ENCODE assay signal across 8 cellular contexts in the genomic region with DNA sequence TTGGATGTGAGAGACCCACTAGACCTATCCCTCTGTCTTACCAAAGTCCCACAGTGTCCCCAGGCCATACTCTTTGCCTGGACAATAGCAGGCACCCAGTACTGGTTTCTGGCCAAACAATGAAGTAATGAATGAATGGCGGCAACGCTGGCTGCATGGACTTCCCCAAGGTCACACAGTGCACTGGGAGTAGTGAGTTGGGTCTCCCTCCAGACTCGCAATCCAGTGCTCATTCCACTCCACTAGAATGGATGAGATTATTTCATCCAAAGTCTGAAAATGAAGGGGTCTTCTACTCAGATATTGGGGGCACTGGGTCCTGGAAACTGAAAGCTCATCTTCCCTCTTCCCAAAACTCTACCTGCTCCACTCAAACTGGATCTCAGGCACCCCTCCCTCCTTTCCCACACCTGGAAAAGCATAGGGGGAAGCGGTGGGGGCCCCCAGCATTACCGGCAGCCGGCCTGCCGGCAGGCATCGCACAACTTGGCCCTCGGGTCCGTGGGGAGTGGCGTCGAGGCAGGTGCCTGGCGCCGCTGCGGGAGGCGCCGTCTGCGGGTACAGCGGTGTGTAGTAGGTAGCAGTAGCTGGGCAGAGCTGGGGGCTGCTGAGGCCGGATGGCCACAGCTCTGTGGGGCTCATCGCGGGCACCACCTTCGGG. TPM values are rescaled to one million over a fixed set of nuclear protein-coding genes. Genes with fewer than 3 reads are reported as not detected.
DNase-seq lines count a peak whose midpoint lies in the region; ATAC-seq and TF ChIP-seq lines count a peak whose summit lies in the region.

No MANE protein-coding gene starts in this region.

- peak overlapping the region; percentile 98 for H3K4me3 Mint-ChIP-seq in activated CD4-positive, alpha-beta T cell treated with anti-CD3 and anti-CD28 coated beads, Interleukin-2, amount 10 ng/mL, durations not matched to agents 7 days and 5 days
- no peak overlapping the region for H3K4me3 Mint-ChIP-seq in endothelial cell (ENCODE audit: unreplicated experiment)

- DNase-seq in activated CD4-positive, alpha-beta T cell treated with anti-CD3 and anti-CD28 coated beads, Interleukin-2, amount 10 ng/mL, durations not matched to agents 7 days and 5 days, result peak; percentile 45
- no peak for DNase-seq in activated CD4-positive, alpha-beta T cell treated with anti-CD3 and anti-CD28 coated beads for 1 hour
- peak in 1 of 3 donors; percentile 71 for DNase-seq in Peyer's patch
- no peak for DNase-seq in epithelial cell of proximal tubule (ENCODE audit: low read depth)
- DNase-seq in NCI-H1930 (lab: John Stamatoyannopoulos, UW), result no peak
- no peak for DNase-seq in endothelial cell (ENCODE audit: low spot score)
- DNase-seq in sciatic nerve (ENCODE audit: low spot score), result no peak

- H3K36me3 ChIP-seq in Peyer's patch, result no peaks in the 10 kb centered on the region
- H3K36me3 ChIP-seq in rectal smooth muscle tissue (ENCODE audit: control insufficient read depth, insufficient read depth, low read length), result no peaks in the 10 kb centered on the region

- peak in 1 of 2 donors; percentile 4 for TF ChIP-seq POLR2A in Peyer's patch (IDR thresholded peaks at IDR 0.05)

- H3K27me3 ChIP-seq in Peyer's patch, result no peaks in the 10 kb centered on the region
- peaks cover 2% of the 10 kb centered on the region for H3K27me3 ChIP-seq in rectal smooth muscle tissue (ENCODE audit: control insufficient read depth, insufficient read depth, low read length)

- H3K27ac ChIP-seq in Peyer's patch (peak overlapping the region; percentile 66 to 94 (median 82)), rectal smooth muscle tissue (ENCODE audit: low read depth, low read length) (no peak overlapping the region)

- H3K9ac ChIP-seq in rectal smooth muscle tissue (ENCODE audit: low read length), result no peak overlapping the region

- H3K4me1 ChIP-seq in Peyer's patch, result peaks cover 3 to 88% (median 56%) of the 10 kb centered on the region in 4 donors
- H3K4me1 ChIP-seq in rectal smooth muscle tissue (ENCODE audit: control insufficient read depth, insufficient read depth, low read length), result peaks cover 6% of the 10 kb centered on the region

- H3K9me3 ChIP-seq in Peyer's patch, result no peaks in the 10 kb centered on the region

- H3K27ac Mint-ChIP-seq in activated CD4-positive, alpha-beta T cell treated with anti-CD3 and anti-CD28 coated beads, Interleukin-2, amount 10 ng/mL, durations not matched to agents 7 days and 5 days, result peak overlapping the region; percentile 92
- no peak overlapping the region for H3K27ac Mint-ChIP-seq in endothelial cell (ENCODE audit: unreplicated experiment)

- CTCF ChIA-PET in activated CD4-positive, alpha-beta T cell treated with anti-CD3 and anti-CD28 coated beads, Interleukin-2, amount 10 ng/mL, durations not matched to agents 7 days and 5 days (lab: Charles Lee), result interaction anchor here (1.1 to 10.9 kb wide), 6 partner anchors 8 to 105 kb away, joined by 4 to 101 read pairs (median 7); a partner anchor contains a TSS

- H3K9me3 Mint-ChIP-seq in activated CD4-positive, alpha-beta T cell treated with anti-CD3 and anti-CD28 coated beads, Interleukin-2, amount 10 ng/mL, durations not matched to agents 7 days and 5 days, result no peaks in the 10 kb centered on the region
- H3K9me3 Mint-ChIP-seq in endothelial cell (ENCODE audit: unreplicated experiment), result no peaks in the 10 kb centered on the region

- no peak for TF ChIP-seq CTCF in Peyer's patch (IDR thresholded peaks at IDR 0.05)
- no peak for TF ChIP-seq CTCF in epithelial cell of proximal tubule (conservative IDR thresholded peaks at IDR 0.05; ENCODE audit: low read depth, low read length)
- TF ChIP-seq CTCF in endothelial cell (IDR thresholded peaks at IDR 0.05; ENCODE audit: unreplicated experiment), result no peak

- intact Hi-C loops in sciatic nerve (cut with DNase I), result no loop called here

- peaks cover 49% of the 10 kb centered on the region for H3K36me3 Mint-ChIP-seq in activated CD4-positive, alpha-beta T cell treated with anti-CD3 and anti-CD28 coated beads, Interleukin-2, amount 10 ng/mL, durations not matched to agents 7 days and 5 days (ENCODE audit: low read depth)
- H3K36me3 Mint-ChIP-seq in endothelial cell (ENCODE audit: low read depth, unreplicated experiment), result no peaks in the 10 kb centered on the region

- H3K27me3 Mint-ChIP-seq in activated CD4-positive, alpha-beta T cell treated with anti-CD3 and anti-CD28 coated beads, Interleukin-2, amount 10 ng/mL, durations not matched to agents 7 days and 5 days, result no peaks in the 10 kb centered on the region
- H3K27me3 Mint-ChIP-seq in endothelial cell (ENCODE audit: unreplicated experiment), result peaks cover 6% of the 10 kb centered on the region

- peaks cover 81% of the 10 kb centered on the region for H3K4me1 Mint-ChIP-seq in activated CD4-positive, alpha-beta T cell treated with anti-CD3 and anti-CD28 coated beads, Interleukin-2, amount 10 ng/mL, durations not matched to agents 7 days and 5 days
- H3K4me1 Mint-ChIP-seq in endothelial cell (ENCODE audit: unreplicated experiment), result peaks cover 7% of the 10 kb centered on the region

- H3K4me3 ChIP-seq in Peyer's patch, result peak overlapping the region; percentile 45 to 74 (median 61)
- H3K4me3 ChIP-seq in epithelial cell of proximal tubule (ENCODE audit: low read depth, low read length), result peak overlapping the region; percentile 68
- peak overlapping the region; percentile 72 for H3K4me3 ChIP-seq in rectal smooth muscle tissue (ENCODE audit: low read length)

- ATAC-seq in sciatic nerve, result no peak

- POLR2A ChIA-PET in activated CD4-positive, alpha-beta T cell treated with anti-CD3 and anti-CD28 coated beads, Interleukin-2, amount 10 ng/mL, durations not matched to agents 7 days and 5 days (lab: Charles Lee), result interaction anchor here (0.5 to 0.6 kb wide), 2 partner anchors 21 to 189 kb away, joined by 3 to 7 read pairs; no protein-coding TSS in a partner anchor

RNA-seq across cellular contexts. Expression of a gene that starts 0.8 kb away (rescaled TPM):
- total RNA-seq in activated CD4-positive, alpha-beta T cell treated with anti-CD3 and anti-CD28 coated beads, Interleukin-2, amount 10 ng/mL, durations not matched to agents 7 days and 5 days, result 100 to 1,000 TPM; 107 to 112 TPM
- 10 to 100 TPM in 3 of 4 donors, 1 to 10 TPM in 1; 6.8 to 16.4 (median 13.6) TPM for total RNA-seq in Peyer's patch
- 4.0 and 6.5 TPM in 2 replicates for total RNA-seq in epithelial cell of proximal tubule
- 0.69 TPM for total RNA-seq in endothelial cell (ENCODE audit: unreplicated experiment)
- total RNA-seq in sciatic nerve, result 2.1 TPM

RNA-seq across cellular contexts. Expression of a gene that starts 29.1 kb away (rescaled TPM):
- 10 to 100 TPM; 62.7 to 65.2 TPM for total RNA-seq in activated CD4-positive, alpha-beta T cell treated with anti-CD3 and anti-CD28 coated beads, Interleukin-2, amount 10 ng/mL, durations not matched to agents 7 days and 5 days
- total RNA-seq in Peyer's patch (100 to 1,000 TPM; 121 to 224 (median 167) TPM), epithelial cell of proximal tubule (76.0 and 154 TPM in 2 replicates), endothelial cell (ENCODE audit: unreplicated experiment) (240 TPM), sciatic nerve (289 TPM)

RNA-seq across cellular contexts. Expression of a gene that starts 46.2 kb away (rescaled TPM):
- under 1 TPM; 0.25 to 0.52 TPM for total RNA-seq in activated CD4-positive, alpha-beta T cell treated with anti-CD3 and anti-CD28 coated beads, Interleukin-2, amount 10 ng/mL, durations not matched to agents 7 days and 5 days
- total RNA-seq in Peyer's patch (10 to 100 TPM; 11.2 to 33.5 (median 25.8) TPM), epithelial cell of proximal tubule (5.1 and 11.5 TPM in 2 replicates), endothelial cell (ENCODE audit: unreplicated experiment) (36.4 TPM), sciatic nerve (109 TPM)

Comparison
In these comparisons a context has a peak if more than half of its experiments do, and no peak if none do; other contexts are left out.
1. RNA of a gene that starts 0.8 kb away (total RNA-seq): 107 to 112 TPM in activated CD4-positive, alpha-beta T cell treated with anti-CD3 and anti-CD28 coated beads, Interleukin-2, amount 10 ng/mL, durations not matched to agents 7 days and 5 days; 6.8 to 16.4 TPM in Peyer's patch, 4.0 to 6.5 TPM in epithelial cell of proximal tubule, 2.1 TPM in sciatic nerve (single experiment) and 0.69 TPM in endothelial cell (single experiment); every median in the first group is over 4 times any median in the second.
2. Peak in every context shown above with its lines, with median percentiles within 50 percentile points of each other: H3K4me3 ChIP-seq.